9 cellular contexts compared by ENCODE assay signal in the genomic region with DNA sequence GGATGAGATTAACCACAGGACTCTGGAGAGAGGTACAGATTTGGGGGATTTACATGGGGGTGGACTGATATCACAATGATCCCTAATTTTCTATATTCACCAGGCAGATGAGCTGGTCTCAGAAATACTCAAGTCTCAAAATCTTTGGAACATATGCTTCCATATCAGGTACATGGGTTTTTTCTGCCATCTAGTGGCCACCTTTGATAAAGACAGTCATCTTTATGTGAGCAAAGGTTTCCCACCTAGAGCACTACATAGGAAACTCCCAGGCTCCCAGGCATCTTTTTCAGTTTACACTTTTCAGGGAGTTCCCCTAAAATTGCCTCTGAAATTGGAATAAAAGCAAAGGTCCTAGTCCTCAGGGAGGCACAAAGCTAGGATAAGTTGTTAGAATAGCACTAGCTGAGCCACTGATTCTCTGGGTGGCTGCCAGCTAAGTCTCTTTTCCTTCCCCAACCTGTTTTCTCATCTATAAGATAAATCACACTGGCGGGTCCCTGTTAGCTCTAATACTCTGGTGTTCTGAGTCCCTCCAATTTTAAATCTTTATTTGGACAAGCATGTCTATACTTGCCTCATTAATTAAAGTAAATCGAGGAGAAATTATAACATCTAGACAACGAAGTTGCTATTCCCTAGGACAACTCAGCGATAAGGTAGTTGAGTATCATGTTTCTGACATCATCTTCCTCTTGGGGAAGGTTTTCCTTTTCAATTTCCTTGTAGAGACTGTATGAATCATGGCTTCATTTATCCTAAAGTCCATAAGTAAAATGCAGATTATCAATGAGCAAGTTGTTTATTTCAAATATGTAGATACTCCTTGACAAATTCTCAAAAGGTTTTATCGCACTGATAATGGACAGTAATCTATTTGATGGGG. TPM values are rescaled to one million over a fixed set of nuclear protein-coding genes. Genes with fewer than 3 reads are reported as not detected.
DNase-seq lines count a peak whose midpoint lies in the region; ATAC-seq lines count a peak whose summit lies in the region.
"Had no signal": no experiment of that assay in that cellular context is flagged by ENCODE, and none has a peak within 500 bp of the region (broad histone marks: within the 10 kb centered on the region; RNA-seq: fewer than 3 reads in every experiment).

No MANE protein-coding gene starts in this region.

- no peaks in the 10 kb centered on the region for H3K9me3 Mint-ChIP-seq in stimulated activated memory B cell treated with anti-CD40 and anti-IgM and Interleukin-4, amounts not matched to agents 10 μg/mL and 1 μg/mL and 100 μg/mL, for 72 hours

- no peak overlapping the region for H3K27ac Mint-ChIP-seq in stimulated activated memory B cell treated with anti-CD40 and anti-IgM and Interleukin-4, amounts not matched to agents 10 μg/mL and 1 μg/mL and 100 μg/mL, for 72 hours
- H3K27ac Mint-ChIP-seq: activated naive CD8-positive, alpha-beta T cell had no signal

- H3K27me3 Mint-ChIP-seq in stimulated activated memory B cell treated with anti-CD40 and anti-IgM and Interleukin-4, amounts not matched to agents 10 μg/mL and 1 μg/mL and 100 μg/mL, for 72 hours: peaks cover 43% of the 10 kb centered on the region

- H3K4me1 Mint-ChIP-seq in stimulated activated memory B cell treated with anti-CD40 and anti-IgM and Interleukin-4, amounts not matched to agents 10 μg/mL and 1 μg/mL and 100 μg/mL, for 72 hours: no peaks in the 10 kb centered on the region

- DNase-seq in DMS153 treated with DMSO at 0.1 percent for 48 hours (lab: John Stamatoyannopoulos, UW; ENCODE audit: unreplicated experiment) (peak; percentile 63), NCI-H345 (lab: John Stamatoyannopoulos, UW) (peak; percentile 57), astrocyte of the hippocampus (ENCODE audit: low read depth, low spot score) (peak; percentile 77), iPS-NIHi7 (ENCODE audit: extremely low spot score) (peak; percentile 64), mesenteric fat pad (ENCODE audit: low spot score) (no peak)

- H3K36me3 Mint-ChIP-seq in stimulated activated memory B cell treated with anti-CD40 and anti-IgM and Interleukin-4, amounts not matched to agents 10 μg/mL and 1 μg/mL and 100 μg/mL, for 72 hours: no peaks in the 10 kb centered on the region
- H3K36me3 Mint-ChIP-seq: activated naive CD8-positive, alpha-beta T cell had no signal

- no peak overlapping the region for H3K4me3 Mint-ChIP-seq in stimulated activated memory B cell treated with anti-CD40 and anti-IgM and Interleukin-4, amounts not matched to agents 10 μg/mL and 1 μg/mL and 100 μg/mL, for 72 hours
- H3K4me3 Mint-ChIP-seq: activated naive CD8-positive, alpha-beta T cell had no signal

- ATAC-seq in GM19023 (IDR thresholded peaks at IDR 0.05; ENCODE audit: unreplicated experiment): peak; percentile 87
- peak; percentile 81 for ATAC-seq in HG03196 (IDR thresholded peaks at IDR 0.05; ENCODE audit: unreplicated experiment)
- ATAC-seq in stimulated activated memory B cell treated with anti-CD40 and anti-IgM and Interleukin-4, amounts not matched to agents 10 μg/mL and 1 μg/mL and 100 μg/mL, for 72 hours: peak; percentile 47

RNA-seq across cellular contexts. Expression of gene MON1B, which starts 19.0 kb away (rescaled TPM):
- total RNA-seq in mesenteric fat pad: 43.9 TPM

RNA-seq across cellular contexts. Expression of gene SYCE1L, which starts 27.2 kb away (rescaled TPM):
- 1.3 TPM for total RNA-seq in mesenteric fat pad
